1 cellular context compared by ENCODE assay signal in genomic region chr9:135341612-135342169, GRCh38.
TF ChIP-seq lines count a peak whose summit lies in the region.

No MANE protein-coding gene starts in this region.

TF ChIP-seq in GM23338, 12 proteins besides CTCF, POLR2A, EP300 and RAD21 (continued from another document):
- TF ChIP-seq, protein P1, sequence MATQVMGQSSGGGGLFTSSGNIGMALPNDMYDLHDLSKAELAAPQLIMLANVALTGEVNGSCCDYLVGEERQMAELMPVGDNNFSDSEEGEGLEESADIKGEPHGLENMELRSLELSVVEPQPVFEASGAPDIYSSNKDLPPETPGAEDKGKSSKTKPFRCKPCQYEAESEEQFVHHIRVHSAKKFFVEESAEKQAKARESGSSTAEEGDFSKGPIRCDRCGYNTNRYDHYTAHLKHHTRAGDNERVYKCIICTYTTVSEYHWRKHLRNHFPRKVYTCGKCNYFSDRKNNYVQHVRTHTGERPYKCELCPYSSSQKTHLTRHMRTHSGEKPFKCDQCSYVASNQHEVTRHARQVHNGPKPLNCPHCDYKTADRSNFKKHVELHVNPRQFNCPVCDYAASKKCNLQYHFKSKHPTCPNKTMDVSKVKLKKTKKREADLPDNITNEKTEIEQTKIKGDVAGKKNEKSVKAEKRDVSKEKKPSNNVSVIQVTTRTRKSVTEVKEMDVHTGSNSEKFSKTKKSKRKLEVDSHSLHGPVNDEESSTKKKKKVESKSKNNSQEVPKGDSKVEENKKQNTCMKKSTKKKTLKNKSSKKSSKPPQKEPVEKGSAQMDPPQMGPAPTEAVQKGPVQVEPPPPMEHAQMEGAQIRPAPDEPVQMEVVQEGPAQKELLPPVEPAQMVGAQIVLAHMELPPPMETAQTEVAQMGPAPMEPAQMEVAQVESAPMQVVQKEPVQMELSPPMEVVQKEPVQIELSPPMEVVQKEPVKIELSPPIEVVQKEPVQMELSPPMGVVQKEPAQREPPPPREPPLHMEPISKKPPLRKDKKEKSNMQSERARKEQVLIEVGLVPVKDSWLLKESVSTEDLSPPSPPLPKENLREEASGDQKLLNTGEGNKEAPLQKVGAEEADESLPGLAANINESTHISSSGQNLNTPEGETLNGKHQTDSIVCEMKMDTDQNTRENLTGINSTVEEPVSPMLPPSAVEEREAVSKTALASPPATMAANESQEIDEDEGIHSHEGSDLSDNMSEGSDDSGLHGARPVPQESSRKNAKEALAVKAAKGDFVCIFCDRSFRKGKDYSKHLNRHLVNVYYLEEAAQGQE (IDR thresholded peaks at IDR 0.05; ENCODE audit: unreplicated experiment) = no peak
- no peak for TF ChIP-seq JUNB (IDR thresholded peaks at IDR 0.05; ENCODE audit: unreplicated experiment)
TF ChIP-seq in GM23338: peak in this region for 0.
